In genomic region chr7:143836088-143836487, GRCh38 we compare ENCODE assay signal across 8 cellular contexts.
DNase-seq lines count a peak whose midpoint lies in the region; ATAC-seq, FAIRE-seq and TF ChIP-seq lines count a peak whose summit lies in the region.
"Not testable (repeated sequence)": the region's sequence is repeated elsewhere in the genome, so short reads cannot be mapped to it uniquely, and the experiment has no call there.

No MANE protein-coding gene starts in this region.

- TF ChIP-seq POLR2A in GM12878 (IDR thresholded peaks at IDR 0.05; ENCODE audit: low read depth, low read length); HepG2 (IDR thresholded peaks at IDR 0.05; ENCODE audit: insufficient read depth in 1 of 2, low read depth in 2 of 2, low read length in 2 of 2): not testable (repeated sequence)

- ATAC-seq in GM18499 (IDR thresholded peaks at IDR 0.05; ENCODE audit: insufficient read depth, unreplicated experiment) (peak; percentile 33), GM19452 (IDR thresholded peaks at IDR 0.05; ENCODE audit: unreplicated experiment) (peak; percentile 34), HG02588 (IDR thresholded peaks at IDR 0.05; ENCODE audit: unreplicated experiment) (peak; percentile 21), HG03139 (IDR thresholded peaks at IDR 0.05; ENCODE audit: unreplicated experiment) (peak; percentile 27), SK-N-SH treated with all-trans-retinoic acid at 6 μM for 48 hours (peak; percentile 12), GM12878 (peak; percentile 47), HepG2 (peak; percentile 0)

- SMC1A ChIA-PET in GM12878 (lab: Charles Lee; ENCODE audit: uncharacterized antibody, unreplicated experiment): not testable (repeated sequence)

- POLR2A ChIA-PET in GM12878 (lab: Charles Lee); HepG2 (lab: Yijun Ruan, JAX): not testable (repeated sequence)

- TF ChIP-seq EP300 in GM12878 (IDR thresholded peaks at IDR 0.05; ENCODE audit: borderline replicate concordance in 1 of 2, control insufficient read depth in 1 of 2, low read depth in 2 of 2, low read length in 2 of 2); HepG2 (IDR thresholded peaks at IDR 0.05; ENCODE audit: low read depth in 2 of 2, low read length in 2 of 2); HepG2 (CRISPR knock-in tag; IDR thresholded peaks at IDR 0.05; ENCODE audit: borderline replicate concordance): not testable (repeated sequence)

- not testable (repeated sequence) for H3K4me3 ChIP-seq in GM12878; HepG2 (replicated peaks in 1 of 3; ENCODE audit: insufficient read depth in 1 of 3, low read depth in 2 of 3, low read length in 3 of 3)

- FAIRE-seq in GM12878 (lab: Jason Lieb, UNC): peak; percentile 89
- FAIRE-seq in HepG2 (lab: Jason Lieb, UNC): peak; percentile 85

- H3K27ac Mint-ChIP-seq in stimulated activated naive CD8-positive, alpha-beta T cell treated with anti-CD3 and anti-CD28 coated beads, Interleukin-15, Interleukin-2, amounts not matched to agents 100 ng/mL and 50 ng/mL, for 24 hours: not testable (repeated sequence)

- not testable (repeated sequence) for H3K36me3 Mint-ChIP-seq in stimulated activated naive CD8-positive, alpha-beta T cell treated with anti-CD3 and anti-CD28 coated beads, Interleukin-15, Interleukin-2, amounts not matched to agents 100 ng/mL and 50 ng/mL, for 24 hours (ENCODE audit: low read depth)

- H3K4me1 ChIP-seq in GM12878 (ENCODE audit: control insufficient read depth, insufficient read depth, low read length); HepG2 (ENCODE audit: insufficient read depth, low read length): not testable (repeated sequence)

- CTCF ChIA-PET in GM12878 (lab: Yijun Ruan, JAX); HepG2 (lab: Yijun Ruan, JAX; ENCODE audit: low intra/inter-chr PET ratio, low total read pairs): not testable (repeated sequence)

- not testable (repeated sequence) for DNase-seq in GM12878 (ENCODE audit: low read depth, low spot score); HepG2 (ENCODE audit: low spot score)

- not testable (repeated sequence) for H4K20me1 ChIP-seq in GM12878 (ENCODE audit: control insufficient read depth, insufficient read depth); HepG2 (ENCODE audit: insufficient read depth, low read length)

- not testable (repeated sequence) for H3K36me3 ChIP-seq in GM12878 (ENCODE audit: control insufficient read depth in 2 of 2, insufficient read depth in 2 of 2, low read length in 1 of 2); HepG2 (replicated peaks in 1 of 2; ENCODE audit: control insufficient read depth in 1 of 2, insufficient read depth in 2 of 2, low read length in 2 of 2)

- not testable (repeated sequence) for TF ChIP-seq CTCF in GM12878 (IDR thresholded peaks at IDR 0.05 in 2 of 3, conservative IDR thresholded peaks at IDR 0.05 in 1 of 3; ENCODE audit: control insufficient read depth in 2 of 3, extremely low read depth in 1 of 3, insufficient read depth in 1 of 3, low read depth in 3 of 3, low read length in 3 of 3); HepG2 (CRISPR knock-in tag; IDR thresholded peaks at IDR 0.05)

- TF ChIP-seq RAD21 in GM12878 (IDR thresholded peaks at IDR 0.05; ENCODE audit: insufficient read depth, low read depth, low read length); HepG2 (CRISPR knock-in tag; IDR thresholded peaks at IDR 0.05): not testable (repeated sequence)

- not testable (repeated sequence) for H3K79me2 ChIP-seq in GM12878 (ENCODE audit: control insufficient read depth, insufficient read depth, low read length); HepG2 (ENCODE audit: insufficient read depth, low read length)

- H3K9me3 Mint-ChIP-seq in stimulated activated naive CD8-positive, alpha-beta T cell treated with anti-CD3 and anti-CD28 coated beads, Interleukin-15, Interleukin-2, amounts not matched to agents 100 ng/mL and 50 ng/mL, for 24 hours: not testable (repeated sequence)

- not testable (repeated sequence) for H3K27me3 Mint-ChIP-seq in stimulated activated naive CD8-positive, alpha-beta T cell treated with anti-CD3 and anti-CD28 coated beads, Interleukin-15, Interleukin-2, amounts not matched to agents 100 ng/mL and 50 ng/mL, for 24 hours

- H3K27ac ChIP-seq in GM12878 (ENCODE audit: control insufficient read depth, insufficient read depth); HepG2 (ENCODE audit: extremely low read length, insufficient read depth, low read length): not testable (repeated sequence)

- H3K4me2 ChIP-seq in GM12878 (ENCODE audit: control insufficient read depth, insufficient read depth); HepG2 (ENCODE audit: low read depth, low read length): not testable (repeated sequence)

- intact Hi-C loops in GM12878 (cut with micrococcal nuclease; ENCODE audit: unreplicated experiment); HepG2 (cut with micrococcal nuclease; ENCODE audit: unreplicated experiment): not testable (repeated sequence)

- WGBS in GM12878 (ENCODE audit: insufficient coverage, insufficient replicate concordance, low lambda C conversion rate, missing lambda C conversion rate): no CpG with 5 or more reads among the region's 17 CpGs
- WGBS in HepG2 (ENCODE audit: low lambda C conversion rate): no CpG with 5 or more reads among the region's 17 CpGs

- H3K4me3 Mint-ChIP-seq in stimulated activated naive CD8-positive, alpha-beta T cell treated with anti-CD3 and anti-CD28 coated beads, Interleukin-15, Interleukin-2, amounts not matched to agents 100 ng/mL and 50 ng/mL, for 24 hours: peak overlapping the region; percentile 70

- not testable (repeated sequence) for H2AFZ ChIP-seq in GM12878 (ENCODE audit: control insufficient read depth, low read depth, low read length); HepG2 (ENCODE audit: low read length)

- RAD21 ChIA-PET in GM12878 (lab: Charles Lee; ENCODE audit: unreplicated experiment): not testable (repeated sequence)

- not testable (repeated sequence) for H3K27me3 ChIP-seq in GM12878 (replicated peaks in 1 of 2; ENCODE audit: control insufficient read depth in 2 of 2, insufficient read depth in 2 of 2, low read length in 1 of 2); HepG2 (ENCODE audit: control insufficient read depth in 1 of 2, insufficient read depth in 2 of 2, low read length in 2 of 2)

- not testable (repeated sequence) for H3K9me3 ChIP-seq in GM12878 (replicated peaks; ENCODE audit: control insufficient read depth, insufficient read depth, low read length); HepG2 (ENCODE audit: low read length)

- H3K9ac ChIP-seq in GM12878 (ENCODE audit: control insufficient read depth, insufficient read depth, low read length); HepG2 (ENCODE audit: insufficient read depth, low read depth, low read length): not testable (repeated sequence)

- in situ Hi-C loops in GM12878 (cut with MboI); HepG2 (cut with HindIII; ENCODE audit: extremely low pct_ligation_motif_present, low pct_unique_long_range_greater_than_20kb): not testable (repeated sequence)

- BruUV-seq in GM12878 (replicated peaks; lab: Mats Ljungman, UMichigan): not testable (repeated sequence)
- TSS peak; percentile 86 for BruUV-seq in HepG2 (replicated peaks; lab: Mats Ljungman, UMichigan)

- not testable (repeated sequence) for H3K4me1 Mint-ChIP-seq in stimulated activated naive CD8-positive, alpha-beta T cell treated with anti-CD3 and anti-CD28 coated beads, Interleukin-15, Interleukin-2, amounts not matched to agents 100 ng/mL and 50 ng/mL, for 24 hours (ENCODE audit: low read depth)
